ENCODE assay signal across 16 cellular contexts in genomic region chr17:5714993-5715392, GRCh38.
A peak's percentile ranks its signal among the peaks of the same experiment; 100 is the strongest.
DNase-seq lines count a peak whose midpoint lies in the region; ATAC-seq and TF ChIP-seq lines count a peak whose summit lies in the region.
"Had no signal": no experiment of that assay in that cellular context is flagged by ENCODE, and none has a peak within 500 bp of the region (broad histone marks: within the 10 kb centered on the region; RNA-seq: fewer than 3 reads in every experiment).

No MANE protein-coding gene starts in this region.

- H2BK15ac ChIP-seq in mesenchymal stem cell (ENCODE audit: low read depth, poor library complexity, severe bottlenecking), result peak overlapping the region; percentile 38

- intact Hi-C loops in esophagus muscularis mucosa (cut with DNase I), result no loop called here
- intact Hi-C loops in breast epithelium (cut with DNase I; ENCODE audit: low total_unique reads), result no loop called here

- WGBS in esophagus muscularis mucosa, result 89% methylated on average over 9 of the region's 9 CpGs
- WGBS in mesenchymal stem cell, result 98% methylated on average over 9 of the region's 9 CpGs

- H3K27ac ChIP-seq in esophagus muscularis mucosa (replicated peaks in 1 of 4) (no peak overlapping the region), mesenchymal stem cell (ENCODE audit: low read length, poor library complexity, severe bottlenecking) (no peak overlapping the region), breast epithelium (no peak overlapping the region)
- H3K27ac ChIP-seq: BLaER1, C4-2B had no signal

- no peaks in the 10 kb centered on the region for H3K9me3 ChIP-seq in esophagus muscularis mucosa
- H3K9me3 ChIP-seq in mesenchymal stem cell (ENCODE audit: control insufficient read depth, low read length), result no peaks in the 10 kb centered on the region
- H3K9me3 ChIP-seq in breast epithelium, result no peaks in the 10 kb centered on the region
- H3K9me3 ChIP-seq: BE2C, BLaER1, Caco-2 had no signal

- no peak overlapping the region for H3K14ac ChIP-seq in mesenchymal stem cell (ENCODE audit: low read length in 2 of 2)

- H3K4me3 ChIP-seq in esophagus muscularis mucosa, result no peak overlapping the region
- no peak overlapping the region for H3K4me3 ChIP-seq in mesenchymal stem cell (ENCODE audit: insufficient read depth in 1 of 2, low read depth in 1 of 2, low read length in 2 of 2)
- no peak overlapping the region for H3K4me3 ChIP-seq in breast epithelium
- H3K4me3 ChIP-seq: BLaER1 had no signal

- H4K8ac ChIP-seq in mesenchymal stem cell (ENCODE audit: low read length), result no peak overlapping the region

- no peak overlapping the region for H3K18ac ChIP-seq in mesenchymal stem cell (ENCODE audit: low read depth in 1 of 2, low read length in 2 of 2)

- no peak overlapping the region for H2BK12ac ChIP-seq in mesenchymal stem cell (ENCODE audit: low read length in 2 of 2)

- H4K91ac ChIP-seq in mesenchymal stem cell (ENCODE audit: low read length), result no peak overlapping the region

- ATAC-seq in HG02973 (IDR thresholded peaks at IDR 0.05; ENCODE audit: unreplicated experiment), result no peak
- ATAC-seq: CD8-positive, alpha-beta T cell had no signal

- H3K4me1 ChIP-seq in esophagus muscularis mucosa (no peaks in the 10 kb centered on the region), mesenchymal stem cell (ENCODE audit: control insufficient read depth, insufficient read depth, low read depth, low read length) (no peaks in the 10 kb centered on the region), breast epithelium (no peaks in the 10 kb centered on the region)
- H3K4me1 ChIP-seq: BE2C, Caco-2 had no signal

- no peak overlapping the region for H2BK5ac ChIP-seq in mesenchymal stem cell (ENCODE audit: low read depth, low read length, poor library complexity, severe bottlenecking)

- H3K27me3 ChIP-seq in esophagus muscularis mucosa (peaks cover 0 to 62% (median 0%) of the 10 kb centered on the region in 4 donors), mesenchymal stem cell (ENCODE audit: control insufficient read depth in 1 of 2, insufficient read depth in 1 of 2, low read length in 2 of 2) (peaks cover 31 to 75% of the 10 kb centered on the region in 2 experiments), breast epithelium (peaks cover 0 to 30% of the 10 kb centered on the region in 2 donors)
- H3K27me3 ChIP-seq: BE2C, BLaER1 had no signal

- H2BK120ac ChIP-seq in mesenchymal stem cell (ENCODE audit: low read depth, low read length), result no peak overlapping the region

- no peak overlapping the region for H2AK5ac ChIP-seq in mesenchymal stem cell (ENCODE audit: low read length, severe bottlenecking)

- H3K36me3 ChIP-seq in esophagus muscularis mucosa (no peaks in the 10 kb centered on the region), mesenchymal stem cell (ENCODE audit: control insufficient read depth in 1 of 2, insufficient read depth in 2 of 2, low read depth in 1 of 2, low read length in 2 of 2) (no peaks in the 10 kb centered on the region), breast epithelium (no peaks in the 10 kb centered on the region)
- H3K36me3 ChIP-seq: BE2C, BLaER1 had no signal

- H3K4me2 ChIP-seq in mesenchymal stem cell (ENCODE audit: low read length, poor library complexity, severe bottlenecking), result no peak overlapping the region
- H3K4me2 ChIP-seq: BLaER1 had no signal

- H3K79me1 ChIP-seq in mesenchymal stem cell (replicated peaks; ENCODE audit: low read length, poor library complexity, severe bottlenecking), result no peaks in the 10 kb centered on the region

- DNase-seq in esophagus muscularis mucosa (ENCODE audit: extremely low spot score) (peak; percentile 42), mesenchymal stem cell (no peak), NCI-H345 treated with DMSO at 0.1 percent for 48 hours (lab: John Stamatoyannopoulos, UW; ENCODE audit: unreplicated experiment) (no peak), breast epithelium (ENCODE audit: low spot score in 2 of 2) (no peak)
- DNase-seq: 8988T; ACHN; BE2C; Caco-2; Calu3; CD4-positive, alpha-beta T cell; CD8-positive, alpha-beta T cell; DMS79 treated with DMSO at 0.1 percent for 48 hours; GF-D8 had no signal

- H2AFZ ChIP-seq in mesenchymal stem cell (ENCODE audit: low read depth, low read length), result no peak overlapping the region

- no peak overlapping the region for H3K9ac ChIP-seq in mesenchymal stem cell (ENCODE audit: low read length)
- H3K9ac ChIP-seq: BLaER1 had no signal

- TF ChIP-seq CTCF in esophagus muscularis mucosa (IDR thresholded peaks at IDR 0.05) (no peak), breast epithelium (IDR thresholded peaks at IDR 0.05) (no peak)

- no peak overlapping the region for H3K23ac ChIP-seq in mesenchymal stem cell (ENCODE audit: low read length in 2 of 2)

- no peak for TF ChIP-seq POLR2A in esophagus muscularis mucosa (IDR thresholded peaks at IDR 0.05; ENCODE audit: low read depth)
- no peak for TF ChIP-seq POLR2A in breast epithelium (IDR thresholded peaks at IDR 0.05)

- no peak overlapping the region for H3K4ac ChIP-seq in mesenchymal stem cell (ENCODE audit: low read depth in 1 of 2, low read length in 2 of 2)

- no peak for TF ChIP-seq EP300 in esophagus muscularis mucosa (IDR thresholded peaks at IDR 0.05)
